ENCODE assay signal across 1 cellular context in the genomic region with DNA sequence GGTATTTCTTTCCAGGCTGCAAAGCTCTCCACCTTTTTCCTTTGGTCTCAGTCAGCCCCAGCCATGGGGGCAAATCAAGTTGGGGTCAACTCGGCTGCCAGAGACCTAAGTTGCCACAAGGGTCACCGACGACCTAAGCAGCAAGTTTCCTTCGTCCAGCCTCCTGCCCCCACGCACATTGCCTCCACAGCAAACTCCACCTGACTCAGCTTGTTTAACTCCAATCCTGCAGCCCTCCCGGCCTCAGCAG.
TF ChIP-seq lines count a peak whose summit lies in the region.

No MANE protein-coding gene starts in this region.

TF ChIP-seq in SK-N-SH treated with all-trans-retinoic acid at 6 μM for 48 hours, 23 proteins besides CTCF, POLR2A, EP300 and RAD21 (continued from another document):
- TF ChIP-seq ARNTL (CRISPR knock-in tag; IDR thresholded peaks at IDR 0.05; ENCODE audit: borderline replicate concordance, low read depth) (no peak), RARB (CRISPR knock-in tag; IDR thresholded peaks at IDR 0.05) (no peak), ZC3H10 (CRISPR knock-in tag; IDR thresholded peaks at IDR 0.05) (no peak), GLIS3 (CRISPR knock-in tag; IDR thresholded peaks at IDR 0.05) (no peak)
TF ChIP-seq in SK-N-SH treated with all-trans-retinoic acid at 6 μM for 48 hours: peak in this region for 0.
